ENCODE assay signal across 8 cellular contexts in genomic region chr9:107137495-107138202, GRCh38.
A peak's percentile ranks its signal among the peaks of the same experiment; 100 is the strongest.
DNase-seq lines count a peak whose midpoint lies in the region; ATAC-seq, FAIRE-seq and TF ChIP-seq lines count a peak whose summit lies in the region.

No MANE protein-coding gene starts in this region.

- H3K4me2 ChIP-seq in neuronal stem cell (ENCODE audit: insufficient read depth, low read length, poor library complexity, severe bottlenecking) = no peak overlapping the region

- 32% methylated on average over 9 of the region's 9 CpGs for WGBS in right lobe of liver (ENCODE audit: insufficient coverage, low coverage, low lambda C conversion rate, missing lambda C conversion rate)
- whole genome bisulfite sequencing in neuronal stem cell (ENCODE audit: extremely low coverage in 2 of 2, insufficient read length in 2 of 2, insufficient replicate concordance in 1 of 2), 2 donors = no CpG with 5 or more reads among the region's 9 CpGs

- H3K9ac ChIP-seq in neuronal stem cell (ENCODE audit: low read depth, low read length, poor library complexity) = no peak overlapping the region

- no peak overlapping the region for H2BK15ac ChIP-seq in neuronal stem cell (ENCODE audit: low read length)

- H3K27me3 ChIP-seq in right lobe of liver = no peaks in the 10 kb centered on the region
- no peaks in the 10 kb centered on the region for H3K27me3 ChIP-seq in neuronal stem cell (ENCODE audit: control insufficient read depth in 3 of 3, insufficient read depth in 3 of 3, low read depth in 1 of 3, low read length in 3 of 3)

- TF ChIP-seq CTCF in right lobe of liver (IDR thresholded peaks at IDR 0.05) = peak; percentile 72 to 81 (median 79)

- no peak for FAIRE-seq in HTR-8/SVneo (lab: Jason Lieb, UNC)

- H3K27ac ChIP-seq in right lobe of liver = peak overlapping the region; percentile 12 to 49 (median 43)
- no peak overlapping the region for H3K27ac ChIP-seq in neuronal stem cell (replicated peaks; ENCODE audit: low read length)

- no peaks in the 10 kb centered on the region for H3K36me3 ChIP-seq in right lobe of liver
- no peaks in the 10 kb centered on the region for H3K36me3 ChIP-seq in neuronal stem cell (replicated peaks in 1 of 2; ENCODE audit: control insufficient read depth in 2 of 2, insufficient read depth in 2 of 2, low read length in 2 of 2)

- no peak overlapping the region for H4K8ac ChIP-seq in neuronal stem cell (ENCODE audit: low read depth, low read length)

- no peak overlapping the region for H3K18ac ChIP-seq in neuronal stem cell (ENCODE audit: low read length)

- ATAC-seq in right lobe of liver = peak; percentile 60 to 68 (median 65)

- no peak overlapping the region for H2AFZ ChIP-seq in neuronal stem cell (ENCODE audit: low read length)

- H2BK120ac ChIP-seq in neuronal stem cell (ENCODE audit: low read depth, low read length) = no peak overlapping the region

- H3K4me1 ChIP-seq in right lobe of liver = peaks cover 0 to 17% (median 8%) of the 10 kb centered on the region in 4 donors
- peaks cover 0 to 4% of the 10 kb centered on the region in 2 donors for H3K4me1 ChIP-seq in neuronal stem cell (ENCODE audit: control insufficient read depth in 2 of 2, insufficient read depth in 1 of 2, low read depth in 1 of 2, low read length in 2 of 2)

- H3K4me3 ChIP-seq in right lobe of liver (no peak overlapping the region), neuronal stem cell (ENCODE audit: low read length in 2 of 2) (no peak overlapping the region)

- peak; percentile 3 for DNase-seq in stimulated activated CD4-positive, alpha-beta T cell treated with anti-CD3 and anti-CD28 coated beads, Interleukin-15, amount 100 ng/mL, for 24 hours
- DNase-seq in stimulated activated CD4-positive, alpha-beta T cell treated with anti-CD3 and anti-CD28 coated beads, Interleukin-2, amount 100 ng/mL, for 48 hours = no peak
- DNase-seq in HTR-8/SVneo (ENCODE audit: insufficient read length, low spot score) (peak; percentile 48), astrocyte of the hippocampus (ENCODE audit: low read depth, low spot score) (peak; percentile 20), right lobe of liver (no peak), neuronal stem cell (ENCODE audit: low spot score) (no peak), NK-92 (lab: John Stamatoyannopoulos, UW; ENCODE audit: unreplicated experiment) (no peak)
- no peak for DNase-seq in activated T-cell treated with anti-CD3 and anti-CD28 coated beads, Interleukin-2, amount 50 U/mL, for 1 hour

- TF ChIP-seq POLR2A in right lobe of liver (IDR thresholded peaks at IDR 0.05) = no peak

- H3K23ac ChIP-seq in neuronal stem cell (ENCODE audit: low read depth, low read length, poor library complexity) = no peak overlapping the region

- H3K14ac ChIP-seq in neuronal stem cell (ENCODE audit: low read length) = no peak overlapping the region

- no peak overlapping the region for H2BK12ac ChIP-seq in neuronal stem cell (ENCODE audit: low read length)

- no peak overlapping the region for H3K4ac ChIP-seq in neuronal stem cell (ENCODE audit: low read length)

- no peaks in the 10 kb centered on the region for H3K9me3 ChIP-seq in right lobe of liver
- no peaks in the 10 kb centered on the region for H3K9me3 ChIP-seq in neuronal stem cell (replicated peaks in 1 of 2; ENCODE audit: control insufficient read depth in 2 of 2, insufficient read depth in 1 of 2, low read depth in 1 of 2, low read length in 2 of 2)

- no peaks in the 10 kb centered on the region for H3K79me1 ChIP-seq in neuronal stem cell (ENCODE audit: low read depth, low read length)

- no peak overlapping the region for H2BK5ac ChIP-seq in neuronal stem cell (ENCODE audit: low read length)

- no peak overlapping the region for H4K91ac ChIP-seq in neuronal stem cell (ENCODE audit: low read depth, low read length, poor library complexity)

- intact Hi-C loops in right lobe of liver (cut with DNase I) = no loop called here

- no peak overlapping the region for H2AK5ac ChIP-seq in neuronal stem cell (ENCODE audit: low read depth, low read length)

Comparison
In these comparisons a context has a peak if more than half of its experiments do, and no peak if none do; other contexts are left out.
1. DNase-seq: peak in stimulated activated CD4-positive, alpha-beta T cell treated with anti-CD3 and anti-CD28 coated beads, Interleukin-15, amount 100 ng/mL, for 24 hours (single experiment), HTR-8/SVneo (single experiment) and astrocyte of the hippocampus (single experiment); none in stimulated activated CD4-positive, alpha-beta T cell treated with anti-CD3 and anti-CD28 coated beads, Interleukin-2, amount 100 ng/mL, for 48 hours (0 of 2), right lobe of liver (0 of 3), neuronal stem cell (single experiment), activated T-cell treated with anti-CD3 and anti-CD28 coated beads, Interleukin-2, amount 50 U/mL, for 1 hour (single experiment) and NK-92 (single experiment).